Comparison of ENCODE assay signal across 21 cellular contexts in the genomic region with DNA sequence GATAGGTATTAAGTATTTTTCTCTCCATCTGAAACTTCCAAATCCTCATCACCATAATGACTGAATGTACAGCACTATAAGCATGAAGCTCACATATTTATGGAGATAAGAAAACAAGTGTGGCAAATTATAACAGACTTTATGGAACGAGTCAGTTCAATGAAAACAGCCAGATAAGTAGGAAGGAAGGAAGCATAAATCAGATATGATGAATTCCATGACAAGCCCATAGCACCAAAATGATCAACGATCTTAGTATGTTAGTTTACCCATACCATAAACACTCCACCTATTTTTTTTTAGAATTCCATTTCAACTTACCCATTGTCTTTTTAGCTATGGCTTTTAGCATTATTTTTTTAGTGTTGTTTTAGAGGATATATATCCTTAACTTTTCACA.
"Had no signal": no experiment of that assay in that cellular context is flagged by ENCODE, and none has a peak within 500 bp of the region (broad histone marks: within the 10 kb centered on the region; RNA-seq: fewer than 3 reads in every experiment).

No MANE protein-coding gene starts in this region.

- H3K4me1 Mint-ChIP-seq: stimulated activated naive B cell treated with anti-CD40 and anti-IgM and Interleukin-4, amounts not matched to agents 10 μg/mL and 1 μg/mL and 100 μg/mL, for 72 hours had no signal

- H3K4me3 ChIP-seq: hepatocyte, mucosa of descending colon, right atrium auricular region, sigmoid colon, skin epidermis, thoracic aorta, transverse colon had no signal

- DNase-seq: effector CD4-positive, alpha-beta T cell; endodermal cell; foreskin melanocyte; head of caudate nucleus; kidney; left colon; mucosa of descending colon; naive thymus-derived CD8-positive, alpha-beta T cell; posterior cingulate gyrus; sigmoid colon; stimulated activated CD4-positive, alpha-beta T cell treated with anti-CD3 and anti-CD28 coated beads, Interleukin-2, amount 100 ng/mL, for 24 hours; stimulated activated CD4-positive, alpha-beta T cell treated with anti-CD3 and anti-CD28 coated beads, Interleukin-4, amount 100 ng/mL, for 4 hours; stimulated activated naive B cell treated with anti-CD40 and anti-IgM and Interleukin-4, amounts not matched to agents 10 μg/mL and 1 μg/mL and 100 μg/mL, for 72 hours; stimulated activated naive CD8-positive, alpha-beta T cell treated with anti-CD3 and anti-CD28 coated beads, Interleukin-15, amount 100 ng/mL, for 72 hours; transverse colon had no signal

- H3K36me3 Mint-ChIP-seq: stimulated activated naive B cell treated with anti-CD40 and anti-IgM and Interleukin-4, amounts not matched to agents 10 μg/mL and 1 μg/mL and 100 μg/mL, for 72 hours had no signal

- H3K36me3 ChIP-seq: neutrophil, right atrium auricular region, sigmoid colon, thoracic aorta, transverse colon had no signal

- H3K27me3 Mint-ChIP-seq: naive thymus-derived CD8-positive, alpha-beta T cell; stimulated activated naive B cell treated with anti-CD40 and anti-IgM and Interleukin-4, amounts not matched to agents 10 μg/mL and 1 μg/mL and 100 μg/mL, for 72 hours; stimulated activated naive CD8-positive, alpha-beta T cell treated with anti-CD3 and anti-CD28 coated beads, Interleukin-15, amount 100 ng/mL, for 72 hours had no signal

- H3K27me3 ChIP-seq: hepatocyte, neutrophil, right atrium auricular region, sigmoid colon, transverse colon had no signal

- H3K4me3 Mint-ChIP-seq: dendritic cell treated with granulocyte-macrophage colony-stimulating factor and Interleukin-4, amounts not matched to agents 40 ng/mL and 50 ng/mL, for 4 days; endodermal cell; naive thymus-derived CD8-positive, alpha-beta T cell; stimulated activated naive B cell treated with anti-CD40 and anti-IgM and Interleukin-4, amounts not matched to agents 10 μg/mL and 1 μg/mL and 100 μg/mL, for 72 hours; stimulated activated naive CD8-positive, alpha-beta T cell treated with anti-CD3 and anti-CD28 coated beads, Interleukin-15, amount 100 ng/mL, for 72 hours had no signal

- H3K9me3 Mint-ChIP-seq: dendritic cell treated with granulocyte-macrophage colony-stimulating factor and Interleukin-4, amounts not matched to agents 40 ng/mL and 50 ng/mL, for 4 days; endodermal cell; naive thymus-derived CD8-positive, alpha-beta T cell; stimulated activated naive B cell treated with anti-CD40 and anti-IgM and Interleukin-4, amounts not matched to agents 10 μg/mL and 1 μg/mL and 100 μg/mL, for 72 hours; stimulated activated naive CD8-positive, alpha-beta T cell treated with anti-CD3 and anti-CD28 coated beads, Interleukin-15, amount 100 ng/mL, for 72 hours had no signal

- ATAC-seq: left colon; mucosa of descending colon; naive thymus-derived CD8-positive, alpha-beta T cell; stimulated activated naive B cell treated with anti-CD40 and anti-IgM and Interleukin-4, amounts not matched to agents 10 μg/mL and 1 μg/mL and 100 μg/mL, for 72 hours; stimulated activated naive CD8-positive, alpha-beta T cell treated with anti-CD3 and anti-CD28 coated beads, Interleukin-15, amount 100 ng/mL, for 72 hours had no signal

- H3K9me3 ChIP-seq: mucosa of descending colon, neutrophil, right atrium auricular region, sigmoid colon, thoracic aorta, transverse colon had no signal

- H3K27ac Mint-ChIP-seq: dendritic cell treated with granulocyte-macrophage colony-stimulating factor and Interleukin-4, amounts not matched to agents 40 ng/mL and 50 ng/mL, for 4 days; endodermal cell; stimulated activated naive B cell treated with anti-CD40 and anti-IgM and Interleukin-4, amounts not matched to agents 10 μg/mL and 1 μg/mL and 100 μg/mL, for 72 hours; stimulated activated naive CD8-positive, alpha-beta T cell treated with anti-CD3 and anti-CD28 coated beads, Interleukin-15, amount 100 ng/mL, for 72 hours had no signal

- H3K27ac ChIP-seq: hepatocyte, neutrophil, right atrium auricular region, skin epidermis, thoracic aorta, transverse colon had no signal
